Comparison of ENCODE assay signal across 10 cellular contexts in the genomic region with DNA sequence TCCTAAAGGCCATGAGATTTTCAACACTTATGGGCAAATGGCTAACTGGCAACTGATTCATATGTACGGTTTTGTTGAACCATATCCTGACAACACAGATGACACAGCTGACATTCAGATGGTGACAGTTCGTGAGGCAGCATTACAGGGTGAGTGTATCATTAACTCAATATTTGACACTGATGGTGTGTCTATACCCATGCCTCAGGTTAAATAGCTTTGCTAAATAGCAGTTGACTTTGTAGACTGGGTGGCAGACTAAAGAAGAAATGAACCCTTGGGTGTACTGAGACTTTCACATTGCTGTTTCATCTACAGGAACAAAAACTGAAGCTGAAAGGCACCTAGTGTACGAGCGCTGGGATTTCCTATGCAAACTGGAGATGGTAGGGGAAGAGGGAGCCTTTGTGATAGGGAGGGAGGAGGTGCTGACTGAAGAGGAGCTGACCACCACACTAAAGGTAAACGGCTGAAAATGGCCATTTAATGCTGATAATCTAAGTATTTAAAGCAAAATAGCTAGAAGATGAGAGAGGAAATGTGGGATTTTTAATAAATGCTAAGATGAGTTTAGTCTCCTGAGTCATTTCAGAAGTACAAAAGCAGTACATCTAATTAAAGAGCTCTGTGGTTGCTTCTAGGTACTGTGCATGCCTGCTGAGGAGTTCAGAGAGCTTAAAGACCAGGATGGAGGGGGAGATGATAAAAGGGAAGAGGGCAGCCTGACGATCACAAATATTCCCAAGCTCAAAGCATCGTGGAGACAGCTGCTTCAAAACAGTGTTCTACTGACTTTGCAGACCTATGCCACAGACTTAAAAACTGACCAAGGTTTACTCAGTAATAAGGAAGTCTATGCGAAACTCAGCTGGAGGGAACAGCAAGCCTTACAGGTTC. TPM values are rescaled to one million over a fixed set of nuclear protein-coding genes. Genes with fewer than 3 reads are reported as not detected.
DNase-seq lines count a peak whose midpoint lies in the region; ATAC-seq and TF ChIP-seq lines count a peak whose summit lies in the region.
"Had no signal": no experiment of that assay in that cellular context is flagged by ENCODE, and none has a peak within 500 bp of the region (broad histone marks: within the 10 kb centered on the region; RNA-seq: fewer than 3 reads in every experiment).

No MANE protein-coding gene starts in this region.

- TF ChIP-seq POLR2A in transverse colon (IDR thresholded peaks at IDR 0.05): no peak
- no peak for TF ChIP-seq POLR2A in upper lobe of left lung (IDR thresholded peaks at IDR 0.05)

- H3K9me3 ChIP-seq in CD8-positive, alpha-beta memory T cell (ENCODE audit: low read length): no peaks in the 10 kb centered on the region
- H3K9me3 ChIP-seq in transverse colon: no peaks in the 10 kb centered on the region
- no peaks in the 10 kb centered on the region for H3K9me3 ChIP-seq in upper lobe of left lung

- in situ Hi-C loops in transverse colon (cut with MboI; ENCODE audit: low pct_ligation_motif_present in 1 of 4, low pct_unique_long_range_greater_than_20kb in 1 of 4, low sequenced_read_pairs in 3 of 4): no loop called here

- peak overlapping the region in 5 of 8 donors; percentile 22 to 88 (median 64) for H3K27ac Mint-ChIP-seq in CD8-positive, alpha-beta memory T cell
- H3K27ac Mint-ChIP-seq in T-helper 2 cell treated with Interferon-gamma antibody and Interleukin-4, amounts not matched to agents 5 μg/mL and 100 μg/mL, for 36 hours: peak overlapping the region; percentile 6

- POLR2A ChIA-PET in CD8-positive, alpha-beta memory T cell (lab: Charles Lee): interaction anchor here (0.7 kb wide), 1 partner anchor 13 kb away, joined by 10 read pairs; no protein-coding TSS in a partner anchor

- TF ChIP-seq CTCF in transverse colon (IDR thresholded peaks at IDR 0.05) (no peak), upper lobe of left lung (IDR thresholded peaks at IDR 0.05) (no peak)

- no peak for DNase-seq in CD8-positive, alpha-beta memory T cell
- no peak for DNase-seq in T-helper 2 cell treated with Interferon-gamma antibody and Interleukin-4, amounts not matched to agents 5 μg/mL and 100 μg/mL, for 36 hours (ENCODE audit: low spot score)
- DNase-seq in transverse colon (no peak), putamen (ENCODE audit: low spot score) (no peak), upper lobe of left lung (no peak)
- DNase-seq: NCI-H2029 treated with DMSO at 0.1 percent for 48 hours had no signal

- no peaks in the 10 kb centered on the region for H3K27me3 ChIP-seq in CD8-positive, alpha-beta memory T cell (ENCODE audit: insufficient read depth, low read length, poor library complexity, severe bottlenecking)
- no peaks in the 10 kb centered on the region for H3K27me3 ChIP-seq in transverse colon
- no peaks in the 10 kb centered on the region for H3K27me3 ChIP-seq in upper lobe of left lung

- no peak for TF ChIP-seq EP300 in transverse colon (IDR thresholded peaks at IDR 0.05; ENCODE audit: low read depth)
- TF ChIP-seq EP300 in upper lobe of left lung (IDR thresholded peaks at IDR 0.05): no peak

- no peaks in the 10 kb centered on the region for H3K9me3 Mint-ChIP-seq in CD8-positive, alpha-beta memory T cell
- no peaks in the 10 kb centered on the region for H3K9me3 Mint-ChIP-seq in T-helper 2 cell treated with Interferon-gamma antibody and Interleukin-4, amounts not matched to agents 5 μg/mL and 100 μg/mL, for 36 hours

- peaks cover 0 to 67% (median 17%) of the 10 kb centered on the region in 3 donors for H3K36me3 Mint-ChIP-seq in CD8-positive, alpha-beta memory T cell
- peaks cover 53% of the 10 kb centered on the region for H3K36me3 Mint-ChIP-seq in T-helper 2 cell treated with Interferon-gamma antibody and Interleukin-4, amounts not matched to agents 5 μg/mL and 100 μg/mL, for 36 hours (ENCODE audit: low read depth)

- H3K4me3 Mint-ChIP-seq in CD8-positive, alpha-beta memory T cell: peak overlapping the region in 1 of 7 donors; percentile 65
- no peak overlapping the region for H3K4me3 Mint-ChIP-seq in T-helper 2 cell treated with Interferon-gamma antibody and Interleukin-4, amounts not matched to agents 5 μg/mL and 100 μg/mL, for 36 hours

- H3K4me1 ChIP-seq in CD8-positive, alpha-beta memory T cell (ENCODE audit: insufficient read depth, low read length): peaks cover 17% of the 10 kb centered on the region
- H3K4me1 ChIP-seq in transverse colon (peaks cover 0 to 26% (median 19%) of the 10 kb centered on the region in 4 donors), upper lobe of left lung (peaks cover 14 to 28% (median 15%) of the 10 kb centered on the region in 4 donors)

- intact Hi-C loops in transverse colon (cut with DNase I; ENCODE audit: low total_unique reads): no loop called here

- ATAC-seq in GM19025 (IDR thresholded peaks at IDR 0.05; ENCODE audit: low read depth, unreplicated experiment): peak; percentile 34
- ATAC-seq in HG02884 (IDR thresholded peaks at IDR 0.05; ENCODE audit: unreplicated experiment): peak; percentile 51
- ATAC-seq in esophagus mucosa: no peak
- ATAC-seq in upper lobe of left lung (ENCODE audit: low FRiP score in 2 of 2): no peak
- ATAC-seq: HCT116 had no signal

- peaks cover 16 to 19% (median 19%) of the 10 kb centered on the region in 3 donors for H3K4me1 Mint-ChIP-seq in CD8-positive, alpha-beta memory T cell
- H3K4me1 Mint-ChIP-seq in T-helper 2 cell treated with Interferon-gamma antibody and Interleukin-4, amounts not matched to agents 5 μg/mL and 100 μg/mL, for 36 hours (ENCODE audit: low read depth): peaks cover 30% of the 10 kb centered on the region

- H3K36me3 ChIP-seq in CD8-positive, alpha-beta memory T cell (ENCODE audit: insufficient read depth, low read length): peaks cover 49% of the 10 kb centered on the region
- H3K36me3 ChIP-seq in transverse colon (peaks cover 0 to 52% (median 24%) of the 10 kb centered on the region in 4 donors), upper lobe of left lung (peaks cover 38 to 70% (median 57%) of the 10 kb centered on the region in 4 donors)

- CTCF ChIA-PET in CD8-positive, alpha-beta memory T cell (lab: Charles Lee): interaction anchor here (1.1 to 3.2 kb wide), 3 partner anchors 13 to 238 kb away, joined by 3 to 12 read pairs (median 5); no protein-coding TSS in a partner anchor

- no peaks in the 10 kb centered on the region for H3K27me3 Mint-ChIP-seq in CD8-positive, alpha-beta memory T cell
- no peaks in the 10 kb centered on the region for H3K27me3 Mint-ChIP-seq in T-helper 2 cell treated with Interferon-gamma antibody and Interleukin-4, amounts not matched to agents 5 μg/mL and 100 μg/mL, for 36 hours (ENCODE audit: low read depth)

- whole genome bisulfite sequencing in transverse colon (ENCODE audit: low coverage in 1 of 2), 2 donors: 64 to 73% methylated on average over 4 to 8 of the region's 8 CpGs
- WGBS in upper lobe of left lung, 2 donors: 78 to 82% methylated on average over 8 of the region's 8 CpGs

- no peak overlapping the region for H3K4me3 ChIP-seq in CD8-positive, alpha-beta memory T cell (ENCODE audit: low read length)
- no peak overlapping the region for H3K4me3 ChIP-seq in transverse colon
- H3K4me3 ChIP-seq in upper lobe of left lung: no peak overlapping the region

- H3K27ac ChIP-seq in CD8-positive, alpha-beta memory T cell (ENCODE audit: low read depth, low read length): no peak overlapping the region
- H3K27ac ChIP-seq in transverse colon (no peak overlapping the region), upper lobe of left lung (no peak overlapping the region)

RNA-seq across cellular contexts. Expression of a gene that starts 3.0 kb away (rescaled TPM):
- total RNA-seq in CD8-positive, alpha-beta memory T cell: 10 to 100 TPM; 23.8 to 24.9 TPM
- polyA plus RNA-seq in CD8-positive, alpha-beta memory T cell: 10.5 TPM
- 10 to 100 TPM; 22.1 to 44.8 (median 23.3) TPM for total RNA-seq in transverse colon
- total RNA-seq in esophagus mucosa: 11.7 TPM
- total RNA-seq in upper lobe of left lung: 10 to 100 TPM; 17.3 to 78.6 (median 31.7) TPM

RNA-seq across cellular contexts. Expression of a gene that starts 18.4 kb away (rescaled TPM):
- 1 to 10 TPM; 1.6 to 2.4 TPM for total RNA-seq in CD8-positive, alpha-beta memory T cell
- 0.63 TPM for polyA plus RNA-seq in CD8-positive, alpha-beta memory T cell
- total RNA-seq in transverse colon (10 to 100 TPM in 1 of 4 donors, 1 to 10 TPM in 2, under 1 TPM in 1; 0.60 to 64.7 (median 4.4) TPM), esophagus mucosa (31.6 TPM), upper lobe of left lung (10 to 100 TPM; 25.1 to 81.0 (median 30.5) TPM)

Comparison
In these comparisons a context has a peak if more than half of its experiments do, and no peak if none do; other contexts are left out.
1. ATAC-seq: peak in GM19025 (single experiment) and HG02884 (single experiment); none in esophagus mucosa (single experiment) and upper lobe of left lung (0 of 2).